In genomic region chr1:14679027-14679688, GRCh38 we compare ENCODE assay signal across 1 cellular context.
TF ChIP-seq lines count a peak whose summit lies in the region.

No MANE protein-coding gene starts in this region.

TF ChIP-seq in GM23338, 12 proteins besides CTCF, POLR2A, EP300 and RAD21 (continued from another document):
- no peak for TF ChIP-seq REST (IDR thresholded peaks at IDR 0.05; ENCODE audit: unreplicated experiment)
- TF ChIP-seq JUNB (IDR thresholded peaks at IDR 0.05; ENCODE audit: unreplicated experiment): no peak
- TF ChIP-seq EZH2phosphoT487 (IDR thresholded peaks at IDR 0.05; ENCODE audit: unreplicated experiment): no peak
- TF ChIP-seq ETS1 (IDR thresholded peaks at IDR 0.05): no peak
- TF ChIP-seq ZNF462 (CRISPR knock-in tag; IDR thresholded peaks at IDR 0.05): no peak
- TF ChIP-seq STAT1 (IDR thresholded peaks at IDR 0.05; ENCODE audit: unreplicated experiment): no peak
- TF ChIP-seq NANOG (IDR thresholded peaks at IDR 0.05; ENCODE audit: borderline replicate concordance): no peak
- TF ChIP-seq ZNF114 (CRISPR knock-in tag; IDR thresholded peaks at IDR 0.05): no peak
